ENCODE assay signal across 14 cellular contexts in the genomic region with DNA sequence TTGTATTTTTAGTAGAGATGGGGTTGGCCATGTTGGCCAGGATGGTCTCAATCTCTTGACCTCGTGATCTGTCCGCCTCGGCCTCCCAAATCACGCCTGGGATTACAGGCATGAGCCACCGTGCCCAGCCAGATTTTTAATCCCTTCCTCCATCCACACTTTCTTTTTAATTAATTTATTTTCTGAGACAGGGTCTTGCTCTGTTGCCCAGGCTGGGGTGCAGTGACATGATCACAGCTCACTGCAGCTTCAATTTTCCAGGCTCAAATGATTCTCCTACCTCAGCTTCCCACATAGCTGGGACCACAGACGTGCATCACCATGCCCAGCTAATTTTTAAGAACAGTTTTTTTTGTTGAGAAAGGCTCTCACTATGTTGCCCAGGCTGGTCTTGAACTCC. TPM values are rescaled to one million over a fixed set of nuclear protein-coding genes. Genes with fewer than 3 reads are reported as not detected.
DNase-seq lines count a peak whose midpoint lies in the region; ATAC-seq and TF ChIP-seq lines count a peak whose summit lies in the region.
"Had no signal": no experiment of that assay in that cellular context is flagged by ENCODE, and none has a peak within 500 bp of the region (broad histone marks: within the 10 kb centered on the region; RNA-seq: fewer than 3 reads in every experiment).

No MANE protein-coding gene starts in this region.

- no peaks in the 10 kb centered on the region for H3K27me3 Mint-ChIP-seq in activated T-cell treated with anti-CD3 and anti-CD28 coated beads, Interleukin-2, amount 50 U/mL, for 72 hours (ENCODE audit: low read depth)
- H3K27me3 Mint-ChIP-seq in activated T-cell treated with anti-CD3 and anti-CD28 coated beads, Interleukin-2, amount 50 U/mL, for 4 hours (ENCODE audit: low read depth) = no peaks in the 10 kb centered on the region
- H3K27me3 Mint-ChIP-seq in T-helper 17 cell = no peaks in the 10 kb centered on the region
- H3K27me3 Mint-ChIP-seq in activated CD8-positive, alpha-beta T cell treated with anti-CD3 and anti-CD28 coated beads for 36 hours = no peaks in the 10 kb centered on the region

- H3K27ac Mint-ChIP-seq in activated T-cell treated with anti-CD3 and anti-CD28 coated beads, Interleukin-2, amount 50 U/mL, for 72 hours = peak overlapping the region; percentile 46
- H3K27ac Mint-ChIP-seq in T-helper 17 cell = peak overlapping the region; percentile 68
- H3K27ac Mint-ChIP-seq in stimulated activated effector memory CD8-positive, alpha-beta T cell treated with anti-CD3 and anti-CD28 coated beads, Interleukin-12 subunit alpha, Interleukin-12 subunit beta, amount 100 ng/mL, for 72 hours = peak overlapping the region; percentile 45
- no peak overlapping the region for H3K27ac Mint-ChIP-seq in activated CD8-positive, alpha-beta T cell treated with anti-CD3 and anti-CD28 coated beads for 36 hours

- no peaks in the 10 kb centered on the region for H3K27me3 ChIP-seq in right lobe of liver

- peaks cover 0 to 22% (median 10%) of the 10 kb centered on the region in 4 donors for H3K36me3 ChIP-seq in right lobe of liver

- no peak overlapping the region for H3K4me3 ChIP-seq in right lobe of liver

- no peak for DNase-seq in activated T-cell treated with anti-CD3 and anti-CD28 coated beads, Interleukin-2, amount 50 U/mL, for 72 hours
- DNase-seq in activated T-cell treated with anti-CD3 and anti-CD28 coated beads, Interleukin-2, amount 50 U/mL, for 4 hours = no peak
- DNase-seq in T-helper 17 cell (no peak), right lobe of liver (no peak), DMS79 treated with DMSO at 0.1 percent for 48 hours (lab: John Stamatoyannopoulos, UW) (no peak)
- no peak for DNase-seq in stimulated activated effector memory CD8-positive, alpha-beta T cell treated with anti-CD3 and anti-CD28 coated beads, Interleukin-12 subunit alpha, Interleukin-12 subunit beta, amount 100 ng/mL, for 72 hours (ENCODE audit: low spot score in 2 of 2)
- no peak for DNase-seq in activated CD8-positive, alpha-beta T cell treated with anti-CD3 and anti-CD28 coated beads for 36 hours
- DNase-seq in stimulated activated CD4-positive, alpha-beta T cell treated with anti-CD3 and anti-CD28 coated beads, Interleukin-4, amount 100 ng/mL, for 1 hour = no peak
- DNase-seq: Calu3, DMS79, EL, HCEC 1CT, IMR-90 had no signal

- POLR2A ChIA-PET in activated CD8-positive, alpha-beta T cell treated with anti-CD3 and anti-CD28 coated beads for 36 hours (lab: Charles Lee) = no interaction called here

- H3K4me1 ChIP-seq in right lobe of liver = peaks cover 0 to 33% (median 17%) of the 10 kb centered on the region in 4 donors

- CTCF ChIA-PET in activated CD8-positive, alpha-beta T cell treated with anti-CD3 and anti-CD28 coated beads for 36 hours (lab: Charles Lee) = no interaction called here

- peaks cover 0 to 6% of the 10 kb centered on the region in 2 donors for H3K36me3 Mint-ChIP-seq in activated T-cell treated with anti-CD3 and anti-CD28 coated beads, Interleukin-2, amount 50 U/mL, for 72 hours (ENCODE audit: insufficient read depth in 2 of 2)
- H3K36me3 Mint-ChIP-seq in activated T-cell treated with anti-CD3 and anti-CD28 coated beads, Interleukin-2, amount 50 U/mL, for 4 hours (ENCODE audit: insufficient read depth) = peaks cover 12% of the 10 kb centered on the region
- peaks cover 2% of the 10 kb centered on the region for H3K36me3 Mint-ChIP-seq in T-helper 17 cell (ENCODE audit: low read depth)
- peaks cover 33% of the 10 kb centered on the region for H3K36me3 Mint-ChIP-seq in stimulated activated effector memory CD8-positive, alpha-beta T cell treated with anti-CD3 and anti-CD28 coated beads, Interleukin-12 subunit alpha, Interleukin-12 subunit beta, amount 100 ng/mL, for 72 hours
- peaks cover 13% of the 10 kb centered on the region for H3K36me3 Mint-ChIP-seq in activated CD8-positive, alpha-beta T cell treated with anti-CD3 and anti-CD28 coated beads for 36 hours (ENCODE audit: low read depth)

- H3K4me3 Mint-ChIP-seq in activated T-cell treated with anti-CD3 and anti-CD28 coated beads, Interleukin-2, amount 50 U/mL, for 72 hours = no peak overlapping the region
- H3K4me3 Mint-ChIP-seq in activated T-cell treated with anti-CD3 and anti-CD28 coated beads, Interleukin-2, amount 50 U/mL, for 4 hours = no peak overlapping the region
- H3K4me3 Mint-ChIP-seq in T-helper 17 cell = no peak overlapping the region
- H3K4me3 Mint-ChIP-seq in stimulated activated effector memory CD8-positive, alpha-beta T cell treated with anti-CD3 and anti-CD28 coated beads, Interleukin-12 subunit alpha, Interleukin-12 subunit beta, amount 100 ng/mL, for 72 hours = no peak overlapping the region
- no peak overlapping the region for H3K4me3 Mint-ChIP-seq in activated CD8-positive, alpha-beta T cell treated with anti-CD3 and anti-CD28 coated beads for 36 hours

- intact Hi-C loops in right lobe of liver (cut with DNase I) = no loop called here
- intact Hi-C loops in activated CD8-positive, alpha-beta T cell treated with anti-CD3 and anti-CD28 coated beads for 36 hours (cut with micrococcal nuclease) = no loop called here

- 85% methylated on average over 6 of the region's 6 CpGs for WGBS in right lobe of liver (ENCODE audit: insufficient coverage, low coverage, low lambda C conversion rate, missing lambda C conversion rate)

- ATAC-seq in activated T-cell treated with anti-CD3 and anti-CD28 coated beads, Interleukin-2, amount 50 U/mL, for 72 hours (replicated peaks in 1 of 2) = no peak
- ATAC-seq in activated T-cell treated with anti-CD3 and anti-CD28 coated beads, Interleukin-2, amount 50 U/mL, for 4 hours = no peak
- ATAC-seq in T-helper 17 cell = no peak
- no peak for ATAC-seq in right lobe of liver
- no peak for ATAC-seq in stimulated activated effector memory CD8-positive, alpha-beta T cell treated with anti-CD3 and anti-CD28 coated beads, Interleukin-12 subunit alpha, Interleukin-12 subunit beta, amount 100 ng/mL, for 72 hours
- ATAC-seq in activated CD8-positive, alpha-beta T cell treated with anti-CD3 and anti-CD28 coated beads for 36 hours = no peak

- peak overlapping the region in 2 of 3 donors; percentile 42 to 65 for H3K27ac ChIP-seq in right lobe of liver
- H3K27ac ChIP-seq: 22Rv1 had no signal

- H3K4me1 Mint-ChIP-seq in activated T-cell treated with anti-CD3 and anti-CD28 coated beads, Interleukin-2, amount 50 U/mL, for 72 hours (ENCODE audit: low read depth) = peaks cover 34% of the 10 kb centered on the region
- peaks cover 44% of the 10 kb centered on the region for H3K4me1 Mint-ChIP-seq in activated T-cell treated with anti-CD3 and anti-CD28 coated beads, Interleukin-2, amount 50 U/mL, for 4 hours (ENCODE audit: low read depth)
- H3K4me1 Mint-ChIP-seq in T-helper 17 cell = peaks cover 35% of the 10 kb centered on the region
- H3K4me1 Mint-ChIP-seq in stimulated activated effector memory CD8-positive, alpha-beta T cell treated with anti-CD3 and anti-CD28 coated beads, Interleukin-12 subunit alpha, Interleukin-12 subunit beta, amount 100 ng/mL, for 72 hours = peaks cover 32% of the 10 kb centered on the region
- H3K4me1 Mint-ChIP-seq in activated CD8-positive, alpha-beta T cell treated with anti-CD3 and anti-CD28 coated beads for 36 hours (ENCODE audit: low read depth) = peaks cover 37% of the 10 kb centered on the region

- H3K9me3 ChIP-seq in T-helper 17 cell (ENCODE audit: control insufficient read depth, low read length, poor library complexity, severe bottlenecking) (no peaks in the 10 kb centered on the region), right lobe of liver (no peaks in the 10 kb centered on the region)

- TF ChIP-seq CTCF in right lobe of liver (IDR thresholded peaks at IDR 0.05) = no peak
- no peak for TF ChIP-seq CTCF in activated CD8-positive, alpha-beta T cell treated with anti-CD3 and anti-CD28 coated beads for 36 hours (IDR thresholded peaks at IDR 0.05)

- H3K9me3 Mint-ChIP-seq in activated T-cell treated with anti-CD3 and anti-CD28 coated beads, Interleukin-2, amount 50 U/mL, for 72 hours = no peaks in the 10 kb centered on the region
- no peaks in the 10 kb centered on the region for H3K9me3 Mint-ChIP-seq in activated T-cell treated with anti-CD3 and anti-CD28 coated beads, Interleukin-2, amount 50 U/mL, for 4 hours
- H3K9me3 Mint-ChIP-seq in stimulated activated effector memory CD8-positive, alpha-beta T cell treated with anti-CD3 and anti-CD28 coated beads, Interleukin-12 subunit alpha, Interleukin-12 subunit beta, amount 100 ng/mL, for 72 hours = no peaks in the 10 kb centered on the region
- no peaks in the 10 kb centered on the region for H3K9me3 Mint-ChIP-seq in activated CD8-positive, alpha-beta T cell treated with anti-CD3 and anti-CD28 coated beads for 36 hours

- no peak for TF ChIP-seq POLR2A in right lobe of liver (IDR thresholded peaks at IDR 0.05)

RNA-seq across cellular contexts. Expression of a gene that starts 43.6 kb away (rescaled TPM):
- total RNA-seq in activated T-cell treated with anti-CD3 and anti-CD28 coated beads, Interleukin-2, amount 50 U/mL, for 72 hours = 10 to 100 TPM; 74.5 to 76.3 TPM
- 100 to 1,000 TPM in 2 of 3 donors, 10 to 100 TPM in 1; 97.2 to 104 (median 100) TPM for total RNA-seq in activated T-cell treated with anti-CD3 and anti-CD28 coated beads, Interleukin-2, amount 50 U/mL, for 4 hours
- total RNA-seq in T-helper 17 cell = 100 to 1,000 TPM; 115 to 123 TPM
- 10 to 100 TPM; 55.7 to 72.8 (median 60.4) TPM for total RNA-seq in right lobe of liver
- 10 to 100 TPM; 71.1 to 74.9 TPM for total RNA-seq in activated CD8-positive, alpha-beta T cell treated with anti-CD3 and anti-CD28 coated beads for 36 hours
